15 cellular contexts compared by ENCODE assay signal in the genomic region with DNA sequence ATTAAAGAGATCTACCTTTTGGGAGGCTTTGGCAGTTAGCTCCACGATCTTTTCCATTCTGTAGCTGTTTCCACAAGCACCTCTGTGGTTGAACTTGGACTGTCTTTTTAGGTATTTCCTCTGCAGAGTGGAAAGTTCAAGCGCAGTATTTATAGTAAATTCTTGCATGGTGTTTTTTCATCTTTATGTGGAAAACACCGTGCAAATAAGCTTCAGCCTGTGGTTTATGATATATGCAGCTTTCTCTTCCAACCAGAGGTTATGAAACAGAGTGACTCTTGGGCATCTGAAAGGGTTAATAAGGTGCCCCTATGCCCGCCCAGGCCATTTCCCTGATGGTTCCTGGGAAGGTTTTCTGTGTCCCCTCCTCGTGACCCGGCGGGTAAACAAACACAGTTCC. TPM values are rescaled to one million over a fixed set of nuclear protein-coding genes. Genes with fewer than 3 reads are reported as not detected.
DNase-seq lines count a peak whose midpoint lies in the region; ATAC-seq and TF ChIP-seq lines count a peak whose summit lies in the region.
"Had no signal": no experiment of that assay in that cellular context is flagged by ENCODE, and none has a peak within 500 bp of the region (broad histone marks: within the 10 kb centered on the region; RNA-seq: fewer than 3 reads in every experiment).

No MANE protein-coding gene starts in this region.

- no peaks in the 10 kb centered on the region for H3K27me3 ChIP-seq in left ventricle myocardium inferior (ENCODE audit: low read depth)
- no peaks in the 10 kb centered on the region for H3K27me3 ChIP-seq in PC-9 (ENCODE audit: insufficient read depth, low read depth)

- peaks cover 15% of the 10 kb centered on the region; the same call in 1 of the 2 replicates for H3K79me2 ChIP-seq in PC-9 (ENCODE audit: low read depth)

- TF ChIP-seq POLR2A in GM18505 (IDR thresholded peaks at IDR 0.05; ENCODE audit: borderline replicate concordance, extremely low read depth, insufficient read depth, insufficient read length) = no peak

- H3K36me3 ChIP-seq in left ventricle myocardium inferior = no peaks in the 10 kb centered on the region
- no peaks in the 10 kb centered on the region for H3K36me3 ChIP-seq in PC-9 (ENCODE audit: low read depth)

- POLR2A ChIA-PET in PC-9 (lab: Charles Lee; ENCODE audit: unreplicated experiment) = no interaction called here

- H3K9me3 ChIP-seq in left ventricle myocardium inferior (replicated peaks) (no peaks in the 10 kb centered on the region), PC-9 (ENCODE audit: insufficient read depth, low read depth) (no peaks in the 10 kb centered on the region)

- no peaks in the 10 kb centered on the region for H3K9me2 ChIP-seq in PC-9 (ENCODE audit: insufficient read depth)

- TF ChIP-seq CTCF in left ventricle myocardium inferior (IDR thresholded peaks at IDR 0.05; ENCODE audit: borderline replicate concordance) (no peak), PC-9 (conservative IDR thresholded peaks at IDR 0.05) (no peak)

- no TSS peak for BruUV-seq in PC-9 (replicated peaks; lab: Mats Ljungman, UMichigan)

- H3K27ac ChIP-seq in left ventricle myocardium inferior (replicated peaks) (peak overlapping the region; percentile 2), PC-9 (peak overlapping the region; percentile 92)

- H2AFZ ChIP-seq in PC-9 = no peak overlapping the region

- H3K4me1 ChIP-seq in left ventricle myocardium inferior = peaks cover 37% of the 10 kb centered on the region
- H3K4me1 ChIP-seq in PC-9 (replicated peaks; ENCODE audit: insufficient read depth) = peaks cover 53% of the 10 kb centered on the region

- peak overlapping the region; percentile 80 for H3K4me2 ChIP-seq in PC-9

- CTCF ChIA-PET in PC-9 (lab: Charles Lee) = no interaction called here

- H3F3A ChIP-seq in PC-9 (ENCODE audit: insufficient read depth, low read depth) = peaks cover 36% of the 10 kb centered on the region

- intact Hi-C loops in left ventricle myocardium inferior (cut with micrococcal nuclease) = no loop called here
- intact Hi-C loops in cardiac septum (cut with DNase I) = no loop called here
- intact Hi-C loops in PC-9 (cut with micrococcal nuclease; ENCODE audit: unreplicated experiment) = no loop called here

- DNase-seq in left ventricle myocardium inferior = no peak
- DNase-seq in cardiac septum (ENCODE audit: low spot score) = no peak
- no peak for DNase-seq in PC-9
- DNase-seq in iris pigment epithelial cell (ENCODE audit: low read depth) = peak; percentile 46
- no peak for DNase-seq in SIG-M5 treated with dmso at 0.1 percent for 504 hours (lab: John Stamatoyannopoulos, UW; ENCODE audit: unreplicated experiment)
- no peak for DNase-seq in COLO829 (ENCODE audit: low spot score)
- no peak for DNase-seq in activated CD4-positive, CD25-positive, alpha-beta regulatory T cell treated with anti-CD3 and anti-CD28 coated beads, Interleukin-2, amount 50 U/mL, for 72 hours
- DNase-seq: activated CD4-positive, alpha-beta memory T cell treated with anti-CD3 and anti-CD28 coated beads for 36 hours; NCI-H146; NCI-H524; occipital lobe had no signal

- H4K20me1 ChIP-seq in PC-9 (ENCODE audit: insufficient read depth) = no peaks in the 10 kb centered on the region

- H3K4me3 ChIP-seq in left ventricle myocardium inferior (no peak overlapping the region), PC-9 (no peak overlapping the region)
- H3K4me3 ChIP-seq: K562 had no signal

- ATAC-seq in GM18505 (IDR thresholded peaks at IDR 0.05; ENCODE audit: unreplicated experiment) = no peak
- ATAC-seq: K562 had no signal

RNA-seq across cellular contexts. Expression of a gene that starts 39.6 kb away (rescaled TPM):
- total RNA-seq in left ventricle myocardium inferior (not detected), cardiac septum (not detected), PC-9 (2021) (not detected in 2 replicates)
- total RNA-seq: activated CD4-positive, alpha-beta memory T cell treated with anti-CD3 and anti-CD28 coated beads for 36 hours; activated T-helper 1 cell treated with anti-CD3 and anti-CD28 coated beads, Interleukin-12 subunit alpha, Interleukin-12 subunit beta, Interleukin-2, Interleukin-4 antibody, amounts not matched to agents 30 ng/mL and 10 ng/mL and 1 ng/mL, durations not matched to agents 14 hours and 24 hours and 36 hours; K562; occipital lobe; subcutaneous adipose tissue had no signal
